8 cellular contexts compared by ENCODE assay signal in genomic region chr12:116599285-116600122, GRCh38. TPM values are rescaled to one million over a fixed set of nuclear protein-coding genes. Genes with fewer than 3 reads are reported as not detected.
DNase-seq lines count a peak whose midpoint lies in the region; ATAC-seq, FAIRE-seq and TF ChIP-seq lines count a peak whose summit lies in the region.

No MANE protein-coding gene starts in this region.

- POLR2A ChIA-PET in T-cell (lab: Charles Lee), result no interaction called here

- peaks cover 17 to 24% (median 19%) of the 10 kb centered on the region in 3 donors for H3K4me1 Mint-ChIP-seq in T-cell

- H3K27ac Mint-ChIP-seq in T-cell, result no peak overlapping the region

- H3K27ac ChIP-seq in right atrium auricular region, result peak overlapping the region; percentile 74 to 75

- no peaks in the 10 kb centered on the region for H3K9me3 Mint-ChIP-seq in T-cell

- ATAC-seq in T-cell (replicated peaks in 1 of 4), result peak; percentile 40 to 81 (median 70)
- no peak for ATAC-seq in GM21381 (IDR thresholded peaks at IDR 0.05; ENCODE audit: unreplicated experiment)

- no peaks in the 10 kb centered on the region for H3K36me3 ChIP-seq in right atrium auricular region

- peak; percentile 69 for TF ChIP-seq CTCF in AG09319 (IDR thresholded peaks at IDR 0.05; ENCODE audit: low read depth, low read length)
- peak; percentile 67 to 84 for TF ChIP-seq CTCF in right atrium auricular region (IDR thresholded peaks at IDR 0.05)

- H3K27me3 ChIP-seq in right atrium auricular region, result no peaks in the 10 kb centered on the region

- DNase-seq in AG09319 (ENCODE audit: extremely low read depth, low read depth) (no peak), GM19238 (ENCODE audit: insufficient read length, low spot score) (peak; percentile 48), T-cell (peak in 33 of 34 experiments; percentile 15 to 70 (median 41)), anterior cingulate cortex (lab: John Stamatoyannopoulos, UW) (peak in 54 of 58 donors; percentile 4 to 81 (median 49)), right atrium auricular region (ENCODE audit: low spot score) (peak; percentile 89), renal cortical epithelial cell (ENCODE audit: low read depth) (peak; percentile 44), urothelium cell line (ENCODE audit: low spot score) (peak; percentile 84)

- no peak overlapping the region for H3K4me3 Mint-ChIP-seq in T-cell

- FAIRE-seq in urothelium cell line (lab: Jason Lieb, UNC), result no peak

- CTCF ChIA-PET in T-cell (lab: Charles Lee), result interaction anchor here (0.6 to 1.7 kb wide), 6 partner anchors 8 to 602 kb away, joined by 3 to 10 read pairs (median 4); no protein-coding TSS in a partner anchor

- no peaks in the 10 kb centered on the region for H3K9me3 ChIP-seq in right atrium auricular region

- H3K36me3 Mint-ChIP-seq in T-cell, result no peaks in the 10 kb centered on the region

- peak overlapping the region in 1 of 2 donors; percentile 25 for H3K4me3 ChIP-seq in right atrium auricular region

- H3K27me3 Mint-ChIP-seq in T-cell, result peaks cover 0 to 1% of the 10 kb centered on the region in 2 donors

- peaks cover 0 to 29% of the 10 kb centered on the region in 2 donors for H3K4me1 ChIP-seq in right atrium auricular region

RNA-seq across cellular contexts. Expression of gene MAP1LC3B2, which starts 40.3 kb away (rescaled TPM):
- total RNA-seq in T-cell (1 to 10 TPM in 4 of 5 donors, under 1 TPM in 1; 0.92 to 4.6 (median 1.4) TPM), right atrium auricular region (1 to 10 TPM; 1.0 to 1.4 TPM), renal cortical epithelial cell (0.35 and 1.6 TPM in 2 replicates)
